In the genomic region with DNA sequence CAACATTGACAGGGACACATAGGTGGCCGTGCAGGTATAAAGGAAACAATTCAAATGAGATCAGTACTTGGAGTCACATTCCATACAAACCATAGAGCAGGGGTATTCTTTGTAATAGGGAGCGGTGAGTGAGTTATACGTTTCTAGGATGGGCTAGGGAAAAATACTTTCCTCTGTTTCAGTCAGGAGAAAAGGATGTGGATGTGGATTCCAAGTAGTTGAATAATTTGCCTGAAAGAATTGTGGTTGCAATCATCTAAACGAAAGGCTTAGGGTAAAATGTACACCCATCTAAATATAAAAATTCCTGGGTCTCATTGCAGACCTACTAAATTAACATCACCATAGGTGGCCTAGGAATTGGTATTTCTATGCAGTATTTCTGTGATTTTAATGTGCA, we compare ENCODE assay signal across 1 cellular context.
TF ChIP-seq lines count a peak whose summit lies in the region.

No MANE protein-coding gene starts in this region.

TF ChIP-seq in IMR-90, 13 proteins besides CTCF, POLR2A, EP300 and RAD21:
- TF ChIP-seq CEBPB (IDR thresholded peaks at IDR 0.05; ENCODE audit: low read depth, low read length) (peak; percentile 52; the same call in 1 of the 2 replicates), FOS (IDR thresholded peaks at IDR 0.05; ENCODE audit: low read depth, low read length) (peak; percentile 50; the same call in 1 of the 2 replicates), SMC3 (IDR thresholded peaks at IDR 0.05; ENCODE audit: low read depth, low read length) (no peak), RFX5 (IDR thresholded peaks at IDR 0.05; ENCODE audit: low read depth, low read length) (no peak)
